8 cellular contexts compared by ENCODE assay signal in genomic region chr17:28318759-28319660, GRCh38. TPM values are rescaled to one million over a fixed set of nuclear protein-coding genes. Genes with fewer than 3 reads are reported as not detected.
DNase-seq lines count a peak whose midpoint lies in the region; ATAC-seq and TF ChIP-seq lines count a peak whose summit lies in the region.

Gene TMEM97, plus strand, starts transcription at chr17:28319200. Its CDS starts 40 bp downstream, at chr17:28319240.

- peak within 1 kb of the TSS; percentile 98 for H3K9ac ChIP-seq in SK-N-MC (ENCODE audit: insufficient read length)

- H3K4me1 Mint-ChIP-seq in activated naive CD4-positive, alpha-beta T cell treated with anti-CD3 and anti-CD28 coated beads for 36 hours (ENCODE audit: low read depth), result peaks cover 24% of the 10 kb centered on the region

- H3K27ac Mint-ChIP-seq in activated naive CD4-positive, alpha-beta T cell treated with anti-CD3 and anti-CD28 coated beads for 36 hours, result peak within 1 kb of the TSS; percentile 75

- peaks cover 15% of the 10 kb centered on the region for H3K36me3 Mint-ChIP-seq in activated naive CD4-positive, alpha-beta T cell treated with anti-CD3 and anti-CD28 coated beads for 36 hours (ENCODE audit: low read depth)

- peak within 1 kb of the TSS; percentile 81 for H3K4me3 Mint-ChIP-seq in activated naive CD4-positive, alpha-beta T cell treated with anti-CD3 and anti-CD28 coated beads for 36 hours

- no peaks in the 10 kb centered on the region for H3K27me3 Mint-ChIP-seq in activated naive CD4-positive, alpha-beta T cell treated with anti-CD3 and anti-CD28 coated beads for 36 hours (ENCODE audit: low read depth)

- H3K9me3 Mint-ChIP-seq in activated naive CD4-positive, alpha-beta T cell treated with anti-CD3 and anti-CD28 coated beads for 36 hours, result no peaks in the 10 kb centered on the region

- peaks cover 16% of the 10 kb centered on the region; the same call in 1 of the 2 replicates for H3K36me3 ChIP-seq in SK-N-MC (ENCODE audit: insufficient read depth, low read length)
- H3K36me3 ChIP-seq in suprapubic skin, result no peaks in the 10 kb centered on the region

- TF ChIP-seq POLR2A in suprapubic skin (IDR thresholded peaks at IDR 0.05), result no peak

- TF ChIP-seq EP300 in suprapubic skin (IDR thresholded peaks at IDR 0.05), result no peak

- peak within 1 kb of the TSS; percentile 58 for H3K27ac ChIP-seq in SK-N-MC
- H3K27ac ChIP-seq in suprapubic skin, result peak within 1 kb of the TSS; percentile 46

- CTCF ChIA-PET in activated naive CD4-positive, alpha-beta T cell treated with anti-CD3 and anti-CD28 coated beads for 36 hours (lab: Charles Lee), result interaction anchor here (0.8 to 2.0 kb wide), 3 partner anchors 10 to 67 kb away, joined by 3 to 6 read pairs (median 3); partner anchors contain the start of genes IFT20 and TNFAIP1

- no peaks in the 10 kb centered on the region for H3K27me3 ChIP-seq in suprapubic skin

- under 1% methylated on average over 49 of the region's 75 CpGs for WGBS in suprapubic skin

- peak; percentile 96 for DNase-seq in GM10266 (ENCODE audit: extremely low spot score)
- peak; percentile 90 for DNase-seq in NCI-H1048 (lab: John Stamatoyannopoulos, UW)
- peak; percentile 87 for DNase-seq in SK-N-MC (ENCODE audit: low read depth, low spot score)
- peak; percentile 95 for DNase-seq in activated naive CD4-positive, alpha-beta T cell treated with anti-CD3 and anti-CD28 coated beads for 36 hours
- DNase-seq in germinal center (ENCODE audit: low spot score), result peak; percentile 97
- peak; percentile 59 to 98 (median 93) for DNase-seq in nucleus accumbens (lab: John Stamatoyannopoulos, UW)
- DNase-seq in suprapubic skin (ENCODE audit: low spot score in 2 of 2), result peak; percentile 97 to 99

- H3K9me3 ChIP-seq in SK-N-MC (ENCODE audit: low read depth, low read length) (no peaks in the 10 kb centered on the region), suprapubic skin (no peaks in the 10 kb centered on the region)

- intact Hi-C loops in activated naive CD4-positive, alpha-beta T cell treated with anti-CD3 and anti-CD28 coated beads for 36 hours (cut with micrococcal nuclease), result loop anchor here (1.0 to 5.0 kb wide), 6 partner anchors 16 to 233 kb away; partner anchors contain the start of genes IFT20, POLDIP2, TNFAIP1 and UNC119

- H3K4me3 ChIP-seq in SK-N-MC, result peak within 1 kb of the TSS; percentile 96
- peak within 1 kb of the TSS; percentile 70 for H3K4me3 ChIP-seq in suprapubic skin

- TF ChIP-seq CTCF in GM10266 (IDR thresholded peaks at IDR 0.05; ENCODE audit: control insufficient read depth, insufficient read depth, low read depth, missing control alignments), result no peak
- peak in 1 of 2 donors; percentile 14 for TF ChIP-seq CTCF in suprapubic skin (IDR thresholded peaks at IDR 0.05)

- H3K4me1 ChIP-seq in suprapubic skin, result peaks cover 24% of the 10 kb centered on the region

- ATAC-seq in HG02588 (IDR thresholded peaks at IDR 0.05; ENCODE audit: unreplicated experiment), result peak; percentile 96

RNA-seq across cellular contexts. Expression of gene TMEM97, which starts in this region (rescaled TPM):
- 10 to 100 TPM; 25.1 to 26.0 TPM for total RNA-seq in activated naive CD4-positive, alpha-beta T cell treated with anti-CD3 and anti-CD28 coated beads for 36 hours
- total RNA-seq in suprapubic skin, result 10 to 100 TPM; 15.4 to 28.2 (median 20.9) TPM

Comparison
In these comparisons a context has a peak if more than half of its experiments do, and no peak if none do; other contexts are left out.
1. Peak in every context shown above with its lines: DNase-seq, ATAC-seq, H3K4me3 ChIP-seq and H3K27ac ChIP-seq.